Comparison of ENCODE assay signal across 8 cellular contexts in the genomic region with DNA sequence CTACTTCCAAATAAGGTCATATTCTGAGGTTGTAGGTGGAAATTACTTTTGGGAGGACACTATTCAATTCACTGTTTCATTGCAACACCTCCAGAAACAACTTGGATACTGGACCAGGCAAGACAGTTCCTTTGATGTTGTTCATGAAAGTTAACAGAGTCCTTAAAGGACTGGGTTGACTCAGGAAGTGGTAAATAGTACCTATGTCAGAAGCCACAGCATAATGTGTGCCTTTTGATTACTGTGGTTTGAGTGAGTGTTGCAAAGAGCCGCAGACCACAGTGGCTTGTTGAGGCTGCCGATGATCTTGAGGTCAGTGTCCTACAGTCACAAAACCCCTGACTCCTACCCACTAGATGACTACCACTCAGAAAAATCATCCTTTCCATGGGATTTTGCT. TPM values are rescaled to one million over a fixed set of nuclear protein-coding genes. Genes with fewer than 3 reads are reported as not detected.
DNase-seq lines count a peak whose midpoint lies in the region; ATAC-seq and TF ChIP-seq lines count a peak whose summit lies in the region.

No MANE protein-coding gene starts in this region.

- H3K27ac ChIP-seq in gastroesophageal sphincter = no peak overlapping the region

- no peaks in the 10 kb centered on the region for H3K36me3 ChIP-seq in gastroesophageal sphincter

- ATAC-seq in GM19043 (IDR thresholded peaks at IDR 0.05; ENCODE audit: low read depth, unreplicated experiment) = peak; percentile 96
- ATAC-seq in HG03066 (IDR thresholded peaks at IDR 0.05; ENCODE audit: low read depth, unreplicated experiment) = peak; percentile 99
- no peak for ATAC-seq in HG03439 (IDR thresholded peaks at IDR 0.05; ENCODE audit: unreplicated experiment)
- no peak for ATAC-seq in gastroesophageal sphincter

- WGBS in gastroesophageal sphincter (ENCODE audit: low coverage in 1 of 2), 2 donors = 87 to 90% methylated on average over 2 of the region's 2 CpGs

- H3K4me3 ChIP-seq in epithelial cell of esophagus (ENCODE audit: low read length) = no peak overlapping the region
- no peak overlapping the region for H3K4me3 ChIP-seq in gastroesophageal sphincter

- no peaks in the 10 kb centered on the region for H3K4me1 ChIP-seq in gastroesophageal sphincter

- TF ChIP-seq CTCF in epithelial cell of esophagus (IDR thresholded peaks at IDR 0.05; ENCODE audit: insufficient read depth, low read depth, low read length, missing control alignments) = no peak
- no peak for TF ChIP-seq CTCF in gastroesophageal sphincter (IDR thresholded peaks at IDR 0.05)

- no peaks in the 10 kb centered on the region for H3K9me3 ChIP-seq in gastroesophageal sphincter

- no peak for TF ChIP-seq EP300 in gastroesophageal sphincter (IDR thresholded peaks at IDR 0.05)

- DNase-seq in T-helper 9 cell (peak; percentile 38), epithelial cell of esophagus (ENCODE audit: low read depth) (peak; percentile 21), ecto neural progenitor cell (ENCODE audit: low spot score) (no peak), hypothalamus (lab: John Stamatoyannopoulos, UW) (no peak)

- no peak for TF ChIP-seq POLR2A in gastroesophageal sphincter (IDR thresholded peaks at IDR 0.05)

- peaks cover 7% of the 10 kb centered on the region for H3K27me3 ChIP-seq in gastroesophageal sphincter

RNA-seq across cellular contexts. Expression of a gene that starts 10.9 kb away (rescaled TPM):
- 1 to 10 TPM; 2.0 to 3.3 (median 2.3) TPM for total RNA-seq in gastroesophageal sphincter

Comparison
In these comparisons a context has a peak if more than half of its experiments do, and no peak if none do; other contexts are left out.
1. ATAC-seq: peak in GM19043 (single experiment) and HG03066 (single experiment); none in HG03439 (single experiment) and gastroesophageal sphincter (single experiment).
2. DNase-seq: peak in T-helper 9 cell (single experiment) and epithelial cell of esophagus (single experiment); none in ecto neural progenitor cell (single experiment) and hypothalamus (0 of 51).